ENCODE assay signal across 8 cellular contexts in genomic region chr19:39389621-39390414, GRCh38. TPM values are rescaled to one million over a fixed set of nuclear protein-coding genes. Genes with fewer than 3 reads are reported as not detected.
DNase-seq lines count a peak whose midpoint lies in the region; ATAC-seq, FAIRE-seq and TF ChIP-seq lines count a peak whose summit lies in the region.

No MANE protein-coding gene starts in this region.

- no peak overlapping the region for H4K91ac ChIP-seq in mesenchymal stem cell (ENCODE audit: low read length)

- H2AK5ac ChIP-seq in mesenchymal stem cell (ENCODE audit: low read length, severe bottlenecking) = no peak overlapping the region

- no peak overlapping the region for H3K18ac ChIP-seq in mesenchymal stem cell (ENCODE audit: low read depth in 1 of 2, low read length in 2 of 2)

- H3K4me3 ChIP-seq in right atrium auricular region (peak overlapping the region; percentile 88 to 98), K562 (peak overlapping the region; percentile 95), mesenchymal stem cell (ENCODE audit: insufficient read depth in 1 of 2, low read depth in 1 of 2, low read length in 2 of 2) (peak overlapping the region; percentile 41 to 100), uterus (peak overlapping the region in 1 of 2 donors; percentile 96), aorta (ENCODE audit: low read length in 2 of 2) (no peak overlapping the region)

- no peaks in the 10 kb centered on the region for H3K9me3 ChIP-seq in right atrium auricular region
- no peaks in the 10 kb centered on the region for H3K9me3 ChIP-seq in K562 (replicated peaks; ENCODE audit: control insufficient read depth, insufficient read depth, low read depth, low read length)
- no peaks in the 10 kb centered on the region for H3K9me3 ChIP-seq in mesenchymal stem cell (ENCODE audit: control insufficient read depth, low read length)
- H3K9me3 ChIP-seq in uterus = no peaks in the 10 kb centered on the region
- no peaks in the 10 kb centered on the region for H3K9me3 ChIP-seq in aorta (ENCODE audit: control insufficient read depth, low read length)

- H3K4ac ChIP-seq in mesenchymal stem cell (ENCODE audit: low read depth in 1 of 2, low read length in 2 of 2) = no peak overlapping the region

- H3K4me1 ChIP-seq in right atrium auricular region (peaks cover 0 to 19% of the 10 kb centered on the region in 2 donors), K562 (replicated peaks in 1 of 2; ENCODE audit: control insufficient read depth in 2 of 2, insufficient read depth in 2 of 2, low read length in 2 of 2) (peaks cover 11 to 22% of the 10 kb centered on the region in 2 experiments), mesenchymal stem cell (ENCODE audit: control insufficient read depth, insufficient read depth, low read depth, low read length) (peaks cover 18% of the 10 kb centered on the region), uterus (peaks cover 4 to 7% of the 10 kb centered on the region in 2 donors), aorta (ENCODE audit: control insufficient read depth in 1 of 2, insufficient read depth in 2 of 2, low read length in 2 of 2) (no peaks in the 10 kb centered on the region)

- CTCF ChIA-PET in K562 (lab: Yijun Ruan, JAX; ENCODE audit: low intra/inter-chr PET ratio) = no interaction called here

- H4K8ac ChIP-seq in mesenchymal stem cell (ENCODE audit: low read length) = no peak overlapping the region

- no peak overlapping the region for H2BK12ac ChIP-seq in mesenchymal stem cell (ENCODE audit: low read length in 2 of 2)

- in situ Hi-C loops in K562 (cut with MboI) = no loop called here

- peak overlapping the region; percentile 95 to 99 for H3K27ac ChIP-seq in right atrium auricular region
- H3K27ac ChIP-seq in K562 (ENCODE audit: extremely low read depth, low read depth, low read length) = peak overlapping the region; percentile 99; the same call in 2 of the 3 replicates
- no peak overlapping the region for H3K27ac ChIP-seq in mesenchymal stem cell (ENCODE audit: low read length, poor library complexity, severe bottlenecking)
- peak overlapping the region; percentile 86 to 99 for H3K27ac ChIP-seq in uterus
- peak overlapping the region in 1 of 2 donors; percentile 85 for H3K27ac ChIP-seq in aorta (ENCODE audit: low read depth in 1 of 2, low read length in 2 of 2)

- no peak for DNase-seq in right atrium auricular region (ENCODE audit: low spot score)
- no peak for DNase-seq in left cardiac atrium
- no peak for DNase-seq in K562 (ENCODE audit: extremely low read depth in 1 of 4, low spot score in 3 of 4)
- no peak for DNase-seq in mesenchymal stem cell
- DNase-seq in uterus = no peak
- no peak for DNase-seq in aorta
- DNase-seq in foreskin melanocyte = no peak
- DNase-seq in COLO829 (ENCODE audit: low spot score) = no peak

- no peak for TF ChIP-seq POLR2A in K562 (conservative IDR thresholded peaks at IDR 0.05)
- no peak for TF ChIP-seq POLR2A in uterus (IDR thresholded peaks at IDR 0.05)

- H3K36me3 ChIP-seq in right atrium auricular region (peaks cover 61% of the 10 kb centered on the region), K562 (ENCODE audit: control insufficient read depth, insufficient read depth, low read length) (peaks cover 61% of the 10 kb centered on the region), mesenchymal stem cell (ENCODE audit: control insufficient read depth in 1 of 2, insufficient read depth in 2 of 2, low read depth in 1 of 2, low read length in 2 of 2) (peaks cover 49 to 65% of the 10 kb centered on the region in 2 experiments), uterus (no peaks in the 10 kb centered on the region), aorta (ENCODE audit: control insufficient read depth in 1 of 2, insufficient read depth in 2 of 2, low read length in 1 of 2) (peaks cover 0 to 3% of the 10 kb centered on the region in 2 donors)

- no peak overlapping the region for H2AFZ ChIP-seq in K562 (ENCODE audit: low read depth, low read length)
- H2AFZ ChIP-seq in mesenchymal stem cell (ENCODE audit: low read depth, low read length) = no peak overlapping the region

- H4K20me1 ChIP-seq in K562 (replicated peaks; ENCODE audit: control insufficient read depth, insufficient read depth, low read length) = 0 out of 2 replicates have a peak, but pooled peaks cover 7% of the 10 kb centered on the region

- H2BK15ac ChIP-seq in mesenchymal stem cell (ENCODE audit: low read depth, poor library complexity, severe bottlenecking) = peak overlapping the region; percentile 8

- intact Hi-C loops in left cardiac atrium (cut with DNase I) = loop anchor here in 1 of 2 donors (1.0 kb wide), 1 partner anchor 47 kb away; no protein-coding TSS in a partner anchor
- intact Hi-C loops in K562 (cut with micrococcal nuclease) = loop anchor here (2.0 kb wide), 2 partner anchors 45 to 55 kb away; partner anchors contain the start of gene SUPT5H
- intact Hi-C loops in uterus (cut with DNase I; ENCODE audit: low total_unique reads) = no loop called here
- intact Hi-C loops in aorta (cut with DNase I) = loop anchor here in 1 of 2 donors (5.0 kb wide), 1 partner anchor 47 kb away; the partner anchor contains the start of gene RPS16

- TF ChIP-seq RAD21 in K562 (CRISPR knock-in tag; conservative IDR thresholded peaks at IDR 0.05 in 1 of 2, IDR thresholded peaks at IDR 0.05 in 1 of 2) = no peak

- peaks cover 29% of the 10 kb centered on the region for H3K79me1 ChIP-seq in mesenchymal stem cell (replicated peaks; ENCODE audit: low read length, poor library complexity, severe bottlenecking)

- no peak for TF ChIP-seq CTCF in right atrium auricular region (IDR thresholded peaks at IDR 0.05)
- TF ChIP-seq CTCF in K562 (IDR thresholded peaks at IDR 0.05 in 2 of 3, conservative IDR thresholded peaks at IDR 0.05 in 1 of 3; ENCODE audit: insufficient read depth in 2 of 3, low read depth in 1 of 3, low read length in 3 of 3) = no peak
- TF ChIP-seq CTCF in uterus (IDR thresholded peaks at IDR 0.05) = no peak

- no peak overlapping the region for H3K23ac ChIP-seq in mesenchymal stem cell (ENCODE audit: low read length in 2 of 2)

- no peak overlapping the region for H3K14ac ChIP-seq in mesenchymal stem cell (ENCODE audit: low read length in 2 of 2)

- H3K4me2 ChIP-seq in K562 (ENCODE audit: insufficient read depth, low read length) = peak overlapping the region; percentile 97
- H3K4me2 ChIP-seq in mesenchymal stem cell (ENCODE audit: low read length, poor library complexity, severe bottlenecking) = peak overlapping the region; percentile 79

- no peaks in the 10 kb centered on the region for H3K9me1 ChIP-seq in K562 (ENCODE audit: control insufficient read depth, insufficient read depth, low read length)

- POLR2A ChIA-PET in K562 (lab: Yijun Ruan, JAX) = interaction anchor here (1.5 to 2.0 kb wide), 4 partner anchors 9 to 43 kb away, joined by 3 to 15 read pairs (median 7); partner anchors contain the start of gene ZFP36

- 58% methylated on average over 12 of the region's 13 CpGs for WGBS in K562 (ENCODE audit: insufficient coverage, low coverage, missing lambda C conversion rate)
- 82% methylated on average over 12 of the region's 13 CpGs for WGBS in mesenchymal stem cell
- 62 to 64% methylated on average over 13 of the region's 13 CpGs for WGBS in aorta, 2 donors

- no peak overlapping the region for H2BK5ac ChIP-seq in mesenchymal stem cell (ENCODE audit: low read depth, low read length, poor library complexity, severe bottlenecking)

- no peak for FAIRE-seq in K562 (lab: Jason Lieb, UNC)

- H2BK120ac ChIP-seq in mesenchymal stem cell (ENCODE audit: low read depth, low read length) = peak overlapping the region; percentile 64

- peaks cover 27% of the 10 kb centered on the region for H3K79me2 ChIP-seq in K562 (ENCODE audit: control insufficient read depth, insufficient read depth, low read length)

- no TSS peak for BruUV-seq in K562 (replicated peaks; lab: Mats Ljungman, UMichigan)

- H3K27me3 ChIP-seq in right atrium auricular region (no peaks in the 10 kb centered on the region), K562 (ENCODE audit: control insufficient read depth in 2 of 2, insufficient read depth in 2 of 2, low read length in 2 of 2) (no peaks in the 10 kb centered on the region), mesenchymal stem cell (ENCODE audit: control insufficient read depth in 1 of 2, insufficient read depth in 1 of 2, low read length in 2 of 2) (no peaks in the 10 kb centered on the region), uterus (no peaks in the 10 kb centered on the region), aorta (ENCODE audit: control insufficient read depth in 1 of 2, insufficient read depth in 2 of 2, low read length in 1 of 2) (no peaks in the 10 kb centered on the region)

- no peak for TF ChIP-seq EP300 in K562 (IDR thresholded peaks at IDR 0.05; ENCODE audit: low read length)

- H3K9ac ChIP-seq in K562 (ENCODE audit: insufficient read depth in 1 of 2, low read depth in 2 of 2, low read length in 2 of 2) = peak overlapping the region; percentile 96 to 97
- peak overlapping the region; percentile 98 for H3K9ac ChIP-seq in mesenchymal stem cell (ENCODE audit: low read length)

- ATAC-seq in left cardiac atrium (no peak), K562 (no peak), aorta (ENCODE audit: low FRiP score) (no peak)

RNA-seq across cellular contexts. Expression of gene PAF1, which starts 1.1 kb away (rescaled TPM):
- total RNA-seq in right atrium auricular region = 10 to 100 TPM; 34.8 to 54.3 TPM
- total RNA-seq in left cardiac atrium = 10 to 100 TPM; 34.5 to 38.4 TPM
- 59.0 and 87.9 TPM in 2 replicates for total RNA-seq in K562 (2011; cell fraction: chromatin; rRNA removed; ENCODE audit: low replicate concordance)
- total RNA-seq in K562 (2011; cell fraction: nucleolus; rRNA removed) = 51.6 and 65.2 TPM in 2 replicates
- total RNA-seq in K562 (2011; cell fraction: nucleoplasm; rRNA removed) = 40.5 and 40.8 TPM in 2 replicates
- 41.2 and 50.5 TPM in 2 replicates for total RNA-seq in K562 (2014; rRNA removed)
- total RNA-seq in K562 (2014; rRNA removed; fragmentation: Illumina TruSeq; extraction: Trizol) = 22.6 and 23.2 TPM in 2 replicates
- total RNA-seq in K562 (2015; rRNA removed; fragmentation: Illumina TruSeq; extraction: Trizol) = 37.0 and 39.8 TPM in 2 replicates
- total RNA-seq in K562 (2021) = 30.7 and 33.8 TPM in 2 replicates
- 30.1 and 31.6 TPM in 2 replicates for polyA plus RNA-seq in K562 (2011; rRNA removed)
- 31.4 and 56.3 TPM in 2 replicates for polyA plus RNA-seq in K562 (2011; cell fraction: cytosol; rRNA removed)
- polyA plus RNA-seq in K562 (2011; cell fraction: nucleus; rRNA removed) = 65.9 and 73.6 TPM in 2 replicates
- 37.5 and 43.8 TPM in 2 replicates for polyA plus RNA-seq in K562 (2012)
- 41.1 and 45.0 TPM in 2 replicates for polyA plus RNA-seq in K562 (2014; fragmentation: Illumina TruSeq; extraction: Trizol)
- polyA plus RNA-seq in K562 (2014; fragmentation: Nextera tagmentation; extraction: Ambion mirVana) = 1 to 10 TPM; 1.5 to 1.7 TPM
- 32.4 and 43.5 TPM in 2 replicates for polyA plus RNA-seq in K562 (2014; rRNA removed)
- 38.6 and 43.3 TPM in 2 replicates for polyA minus RNA-seq in K562 (2011; rRNA and poly(A)+ RNA removed)
- 21.1 and 21.3 TPM in 2 replicates for polyA minus RNA-seq in K562 (2011; cell fraction: cytosol; rRNA and poly(A)+ RNA removed)
- polyA minus RNA-seq in K562 (2011; cell fraction: nucleus; rRNA and poly(A)+ RNA removed) = 33.7 and 58.5 TPM in 2 replicates
- polyA plus RNA-seq in mesenchymal stem cell (2013, experiment 1 of 2) = 45.4 TPM
- polyA plus RNA-seq in mesenchymal stem cell (2013, experiment 2 of 2) = 45.0 TPM
- 10 to 100 TPM; 21.8 to 65.6 (median 33.7) TPM for total RNA-seq in uterus
- total RNA-seq in aorta = 10 to 100 TPM; 33.9 to 34.5 TPM
- 10 to 100 TPM; 27.7 to 43.8 TPM for polyA plus RNA-seq in aorta

RNA-seq across cellular contexts. Expression of gene MED29, which starts 1.4 kb away (rescaled TPM):
- total RNA-seq in right atrium auricular region = 10 to 100 TPM; 29.9 to 32.3 TPM
- total RNA-seq in left cardiac atrium = 10 to 100 TPM; 21.3 to 25.1 TPM
- total RNA-seq in K562 (2011; cell fraction: chromatin; rRNA removed; ENCODE audit: low replicate concordance) = 7.8 and 14.7 TPM in 2 replicates
- total RNA-seq in K562 (2011; cell fraction: nucleolus; rRNA removed) = 12.0 and 12.7 TPM in 2 replicates
- total RNA-seq in K562 (2011; cell fraction: nucleoplasm; rRNA removed) = 13.0 and 17.4 TPM in 2 replicates
- 16.0 and 22.6 TPM in 2 replicates for total RNA-seq in K562 (2014; rRNA removed)
- 7.0 and 7.2 TPM in 2 replicates for total RNA-seq in K562 (2014; rRNA removed; fragmentation: Illumina TruSeq; extraction: Trizol)
- 11.2 and 11.7 TPM in 2 replicates for total RNA-seq in K562 (2015; rRNA removed; fragmentation: Illumina TruSeq; extraction: Trizol)
- total RNA-seq in K562 (2021) = 17.3 and 18.0 TPM in 2 replicates
- polyA plus RNA-seq in K562 (2011; rRNA removed) = 11.7 and 12.4 TPM in 2 replicates
- polyA plus RNA-seq in K562 (2011; cell fraction: cytosol; rRNA removed) = 18.4 and 30.0 TPM in 2 replicates
- polyA plus RNA-seq in K562 (2011; cell fraction: nucleus; rRNA removed) = 5.3 and 8.7 TPM in 2 replicates
- 14.0 and 19.0 TPM in 2 replicates for polyA plus RNA-seq in K562 (2012)
- 18.0 and 19.2 TPM in 2 replicates for polyA plus RNA-seq in K562 (2014; fragmentation: Illumina TruSeq; extraction: Trizol)
- polyA plus RNA-seq in K562 (2014; fragmentation: Nextera tagmentation; extraction: Ambion mirVana) = 1 to 10 TPM; 1.8 to 2.8 TPM
- 15.1 and 22.5 TPM in 2 replicates for polyA plus RNA-seq in K562 (2014; rRNA removed)
- polyA minus RNA-seq in K562 (2011; rRNA and poly(A)+ RNA removed) = 6.4 and 10.6 TPM in 2 replicates
- 5.9 and 9.0 TPM in 2 replicates for polyA minus RNA-seq in K562 (2011; cell fraction: cytosol; rRNA and poly(A)+ RNA removed)
- polyA minus RNA-seq in K562 (2011; cell fraction: nucleus; rRNA and poly(A)+ RNA removed) = 15.9 and 16.3 TPM in 2 replicates
- polyA plus RNA-seq in mesenchymal stem cell (2013, experiment 1 of 2) = 31.3 TPM
- 31.7 TPM for polyA plus RNA-seq in mesenchymal stem cell (2013, experiment 2 of 2)
- total RNA-seq in uterus = 100 to 1,000 TPM in 1 of 4 donors, 10 to 100 TPM in 3; 15.6 to 282 (median 40.8) TPM
- total RNA-seq in aorta = 10 to 100 TPM; 28.9 to 35.1 TPM
- 10 to 100 TPM; 26.0 to 29.7 TPM for polyA plus RNA-seq in aorta

RNA-seq across cellular contexts. Expression of gene ZFP36, which starts 16.8 kb away (rescaled TPM):
- total RNA-seq in right atrium auricular region (100 to 1,000 TPM; 107 to 202 TPM), left cardiac atrium (100 to 1,000 TPM in 1 of 2 donors, 10 to 100 TPM in 1; 93.5 to 156 TPM), K562 (2014; rRNA removed) (3.5 and 7.1 TPM in 2 replicates), K562 (2014; rRNA removed; fragmentation: Illumina TruSeq; extraction: Trizol) (1.8 and 2.8 TPM in 2 replicates), K562 (2015; rRNA removed; fragmentation: Illumina TruSeq; extraction: Trizol) (3.7 and 3.8 TPM in 2 replicates), K562 (2021) (17.1 and 20.1 TPM in 2 replicates), uterus (100 to 1,000 TPM in 2 of 4 donors, 10 to 100 TPM in 1, 1 to 10 TPM in 1; 5.0 to 276 (median 145) TPM), aorta (100 to 1,000 TPM; 205 to 955 TPM)
- total RNA-seq in K562 (2011; cell fraction: chromatin; rRNA removed; ENCODE audit: low replicate concordance) = 9.5 and 19.1 TPM in 2 replicates
- 17.8 and 18.8 TPM in 2 replicates for total RNA-seq in K562 (2011; cell fraction: nucleolus; rRNA removed)
- 15.0 and 15.3 TPM in 2 replicates for total RNA-seq in K562 (2011; cell fraction: nucleoplasm; rRNA removed)
- polyA plus RNA-seq in K562 (2011; rRNA removed) (1.0 and 2.0 TPM in 2 replicates), K562 (2014; fragmentation: Illumina TruSeq; extraction: Trizol) (12.5 and 13.4 TPM in 2 replicates), K562 (2014; fragmentation: Nextera tagmentation; extraction: Ambion mirVana) (1 to 10 TPM; 1.3 to 1.5 TPM), K562 (2014; rRNA removed) (9.2 and 9.5 TPM in 2 replicates), aorta (100 to 1,000 TPM; 124 to 360 TPM)
- 1.8 and 3.0 TPM in 2 replicates for polyA plus RNA-seq in K562 (2011; cell fraction: cytosol; rRNA removed)
- polyA plus RNA-seq in K562 (2011; cell fraction: nucleus; rRNA removed) = 12.7 and 20.7 TPM in 2 replicates
- 14.4 and 28.7 TPM in 2 replicates for polyA plus RNA-seq in K562 (2012)
- polyA minus RNA-seq in K562 (2011; rRNA and poly(A)+ RNA removed) = 0.63 and 0.66 TPM in 2 replicates
- polyA minus RNA-seq in K562 (2011; cell fraction: cytosol; rRNA and poly(A)+ RNA removed) = 6.1 and 7.0 TPM in 2 replicates
- 11.0 and 12.8 TPM in 2 replicates for polyA minus RNA-seq in K562 (2011; cell fraction: nucleus; rRNA and poly(A)+ RNA removed)
- polyA plus RNA-seq in mesenchymal stem cell (2013, experiment 1 of 2) = 316 TPM
- 290 TPM for polyA plus RNA-seq in mesenchymal stem cell (2013, experiment 2 of 2)

RNA-seq across cellular contexts. Expression of gene PLEKHG2, which starts 22.7 kb away (rescaled TPM):
- total RNA-seq in right atrium auricular region (10 to 100 TPM in 1 of 2 donors, 1 to 10 TPM in 1; 7.5 to 12.0 TPM), left cardiac atrium (10 to 100 TPM; 13.7 to 28.0 TPM), K562 (2014; rRNA removed) (9.8 and 17.1 TPM in 2 replicates), K562 (2014; rRNA removed; fragmentation: Illumina TruSeq; extraction: Trizol) (5.9 and 6.8 TPM in 2 replicates), K562 (2015; rRNA removed; fragmentation: Illumina TruSeq; extraction: Trizol) (8.1 and 11.4 TPM in 2 replicates), K562 (2021) (41.1 and 45.7 TPM in 2 replicates), uterus (100 to 1,000 TPM in 1 of 4 donors, 10 to 100 TPM in 1, 1 to 10 TPM in 2; 5.1 to 120 (median 21.6) TPM), aorta (10 to 100 TPM; 86.4 to 98.1 TPM)
- 36.8 and 97.0 TPM in 2 replicates for total RNA-seq in K562 (2011; cell fraction: chromatin; rRNA removed; ENCODE audit: low replicate concordance)
- total RNA-seq in K562 (2011; cell fraction: nucleolus; rRNA removed) = 44.7 and 54.0 TPM in 2 replicates
- total RNA-seq in K562 (2011; cell fraction: nucleoplasm; rRNA removed) = 35.4 and 61.8 TPM in 2 replicates
- polyA plus RNA-seq in K562 (2011; rRNA removed) (5.4 and 8.5 TPM in 2 replicates), K562 (2014; fragmentation: Illumina TruSeq; extraction: Trizol) (18.6 and 27.7 TPM in 2 replicates), K562 (2014; fragmentation: Nextera tagmentation; extraction: Ambion mirVana) (1 to 10 TPM in 1 of 2 experiments, under 1 TPM in 1; 0.98 to 3.0 TPM), K562 (2014; rRNA removed) (14.9 and 18.0 TPM in 2 replicates), aorta (10 to 100 TPM; 15.3 to 74.4 TPM)
- polyA plus RNA-seq in K562 (2011; cell fraction: cytosol; rRNA removed) = 4.2 and 6.3 TPM in 2 replicates
- 32.9 and 103 TPM in 2 replicates for polyA plus RNA-seq in K562 (2011; cell fraction: nucleus; rRNA removed)
- polyA plus RNA-seq in K562 (2012) = 22.1 and 34.0 TPM in 2 replicates
- 2.7 TPM in 2 replicates for polyA minus RNA-seq in K562 (2011; rRNA and poly(A)+ RNA removed)
- 15.3 and 25.7 TPM in 2 replicates for polyA minus RNA-seq in K562 (2011; cell fraction: cytosol; rRNA and poly(A)+ RNA removed)
- 14.0 and 19.9 TPM in 2 replicates for polyA minus RNA-seq in K562 (2011; cell fraction: nucleus; rRNA and poly(A)+ RNA removed)
- polyA plus RNA-seq in mesenchymal stem cell (2013, experiment 1 of 2) = 61.4 TPM
- polyA plus RNA-seq in mesenchymal stem cell (2013, experiment 2 of 2) = 51.6 TPM

RNA-seq across cellular contexts. Expression of gene RPS16, which starts 45.9 kb away (rescaled TPM):
- 1,000 to 10,000 TPM; 1,032 to 1,330 TPM for total RNA-seq in right atrium auricular region
- 1,000 to 10,000 TPM; 1,273 to 1,597 TPM for total RNA-seq in left cardiac atrium
- 222 and 453 TPM in 2 replicates for total RNA-seq in K562 (2011; cell fraction: chromatin; rRNA removed; ENCODE audit: low replicate concordance)
- total RNA-seq in K562 (2011; cell fraction: nucleolus; rRNA removed) = 784 and 1,002 TPM in 2 replicates
- 878 and 1,583 TPM in 2 replicates for total RNA-seq in K562 (2011; cell fraction: nucleoplasm; rRNA removed)
- total RNA-seq in K562 (2014; rRNA removed) = 2,011 and 2,125 TPM in 2 replicates
- total RNA-seq in K562 (2014; rRNA removed; fragmentation: Illumina TruSeq; extraction: Trizol) = 82.6 and 146 TPM in 2 replicates
- 114 and 137 TPM in 2 replicates for total RNA-seq in K562 (2015; rRNA removed; fragmentation: Illumina TruSeq; extraction: Trizol)
- total RNA-seq in K562 (2021) = 3,072 and 3,267 TPM in 2 replicates
- 1,618 and 2,255 TPM in 2 replicates for polyA plus RNA-seq in K562 (2011; rRNA removed)
- polyA plus RNA-seq in K562 (2011; cell fraction: cytosol; rRNA removed) = 6,767 and 7,935 TPM in 2 replicates
- 1,399 and 1,697 TPM in 2 replicates for polyA plus RNA-seq in K562 (2011; cell fraction: nucleus; rRNA removed)
- 3,974 and 4,107 TPM in 2 replicates for polyA plus RNA-seq in K562 (2012)
- polyA plus RNA-seq in K562 (2014; fragmentation: Illumina TruSeq; extraction: Trizol) = 2,204 and 2,973 TPM in 2 replicates
- polyA plus RNA-seq in K562 (2014; fragmentation: Nextera tagmentation; extraction: Ambion mirVana) = 1,000 to 10,000 TPM; 2,545 to 3,175 TPM
- polyA plus RNA-seq in K562 (2014; rRNA removed) = 3,400 and 3,671 TPM in 2 replicates
- 1,356 and 1,489 TPM in 2 replicates for polyA minus RNA-seq in K562 (2011; rRNA and poly(A)+ RNA removed)
- 1,901 and 2,445 TPM in 2 replicates for polyA minus RNA-seq in K562 (2011; cell fraction: cytosol; rRNA and poly(A)+ RNA removed)
- polyA minus RNA-seq in K562 (2011; cell fraction: nucleus; rRNA and poly(A)+ RNA removed) = 274 and 520 TPM in 2 replicates
- 3,108 TPM for polyA plus RNA-seq in mesenchymal stem cell (2013, experiment 1 of 2)
- 3,178 TPM for polyA plus RNA-seq in mesenchymal stem cell (2013, experiment 2 of 2)
- 1,000 to 10,000 TPM in 3 of 4 donors, 10 to 100 TPM in 1; 50.5 to 6,434 (median 2,757) TPM for total RNA-seq in uterus
- 1,000 to 10,000 TPM; 1,268 to 1,273 TPM for total RNA-seq in aorta
- 1,000 to 10,000 TPM; 3,270 to 4,459 TPM for polyA plus RNA-seq in aorta

Comparison
In these comparisons a context has a peak if more than half of its experiments do, and no peak if none do; other contexts are left out.
1. H3K4me3 ChIP-seq: peak in right atrium auricular region (2 of 2), K562 (single experiment) and mesenchymal stem cell (2 of 2); none in aorta (0 of 2).